In genomic region chr16:19588661-19589060, GRCh38 we compare ENCODE assay signal across 19 cellular contexts. TPM values are rescaled to one million over a fixed set of nuclear protein-coding genes. Genes with fewer than 3 reads are reported as not detected.
DNase-seq lines count a peak whose midpoint lies in the region; ATAC-seq, FAIRE-seq and TF ChIP-seq lines count a peak whose summit lies in the region.
"Had no signal": no experiment of that assay in that cellular context is flagged by ENCODE, and none has a peak within 500 bp of the region (broad histone marks: within the 10 kb centered on the region; RNA-seq: fewer than 3 reads in every experiment).

No MANE protein-coding gene starts in this region.

- H3K4me3 Mint-ChIP-seq in stimulated activated naive CD8-positive, alpha-beta T cell treated with anti-CD3 and anti-CD28 coated beads, Interleukin-15, amount 100 ng/mL, for 72 hours = no peak overlapping the region
- H3K4me3 Mint-ChIP-seq: activated T-cell treated with anti-CD3 and anti-CD28 coated beads, Interleukin-2, amount 50 U/mL, for 4 hours had no signal

- no peak overlapping the region for H3K27ac Mint-ChIP-seq in stimulated activated naive CD8-positive, alpha-beta T cell treated with anti-CD3 and anti-CD28 coated beads, Interleukin-15, amount 100 ng/mL, for 72 hours

- no peaks in the 10 kb centered on the region for H4K20me1 ChIP-seq in endothelial cell of umbilical vein (replicated peaks; ENCODE audit: control insufficient read depth, extremely low read depth, insufficient read depth, low read length)

- no peak for FAIRE-seq in endothelial cell of umbilical vein (lab: Jason Lieb, UNC)

- DNase-seq in stimulated activated naive CD8-positive, alpha-beta T cell treated with anti-CD3 and anti-CD28 coated beads, Interleukin-15, Interleukin-2, amounts not matched to agents 100 U/mL and 50 U/mL, for 24 hours = no peak
- no peak for DNase-seq in stimulated activated naive CD8-positive, alpha-beta T cell treated with anti-CD3 and anti-CD28 coated beads, Interleukin-15, amount 100 ng/mL, for 72 hours
- DNase-seq in endothelial cell of umbilical vein (ENCODE audit: low read depth, low spot score) (peak; percentile 31), left lung (no peak), aorta (no peak), HuH-7.5 (ENCODE audit: low spot score) (no peak), NCI-H1436 (lab: John Stamatoyannopoulos, UW) (no peak), cerebellum (ENCODE audit: low spot score) (no peak)
- DNase-seq: activated CD4-positive, CD25-positive, alpha-beta regulatory T cell treated with anti-CD3 and anti-CD28 coated beads, Interleukin-2, amount 50 U/mL, for 72 hours; activated T-cell treated with anti-CD3 and anti-CD28 coated beads, Interleukin-2, amount 50 U/mL, for 4 hours; amniotic stem cell; Caco-2; erythroblast; GF-D8; H7; ovary; stomach; T-helper 2 cell had no signal

- H2AFZ ChIP-seq in endothelial cell of umbilical vein (ENCODE audit: low read depth, low read length) = no peak overlapping the region

- no TSS peak for BruUV-seq in endothelial cell of umbilical vein (replicated peaks; lab: Mats Ljungman, UMichigan)

- H3K9me3 ChIP-seq in endothelial cell of umbilical vein (replicated peaks; ENCODE audit: control insufficient read depth, insufficient read depth, low read length) (no peaks in the 10 kb centered on the region), left lung (no peaks in the 10 kb centered on the region), aorta (ENCODE audit: control insufficient read depth, low read length) (no peaks in the 10 kb centered on the region)
- H3K9me3 ChIP-seq: Caco-2, ovary, stomach had no signal

- H3K4me1 Mint-ChIP-seq in stimulated activated naive CD8-positive, alpha-beta T cell treated with anti-CD3 and anti-CD28 coated beads, Interleukin-15, amount 100 ng/mL, for 72 hours = peaks cover 10% of the 10 kb centered on the region

- H3K27ac ChIP-seq in endothelial cell of umbilical vein (ENCODE audit: insufficient read depth, low read depth, low read length) = peak overlapping the region; percentile 73
- H3K27ac ChIP-seq in left lung = no peak overlapping the region
- no peak overlapping the region for H3K27ac ChIP-seq in aorta (ENCODE audit: low read depth in 1 of 2, low read length in 2 of 2)
- H3K27ac ChIP-seq: coronary artery, ovary had no signal

- no peaks in the 10 kb centered on the region for H3K9me3 Mint-ChIP-seq in stimulated activated naive CD8-positive, alpha-beta T cell treated with anti-CD3 and anti-CD28 coated beads, Interleukin-15, amount 100 ng/mL, for 72 hours
- H3K9me3 Mint-ChIP-seq: activated T-cell treated with anti-CD3 and anti-CD28 coated beads, Interleukin-2, amount 50 U/mL, for 4 hours had no signal

- no peak for TF ChIP-seq CTCF in endothelial cell of umbilical vein (IDR thresholded peaks at IDR 0.05; ENCODE audit: extremely low read depth in 1 of 2, insufficient read depth in 1 of 2, low read depth in 1 of 2, low read length in 2 of 2)
- TF ChIP-seq CTCF in left lung (IDR thresholded peaks at IDR 0.05) = no peak

- no peaks in the 10 kb centered on the region for H3K27me3 Mint-ChIP-seq in stimulated activated naive CD8-positive, alpha-beta T cell treated with anti-CD3 and anti-CD28 coated beads, Interleukin-15, amount 100 ng/mL, for 72 hours

- POLR2A ChIA-PET in endothelial cell of umbilical vein (lab: Charles Lee) = no interaction called here

- H3K9me1 ChIP-seq in endothelial cell of umbilical vein (replicated peaks; ENCODE audit: control insufficient read depth, extremely low read depth, insufficient read depth, low read length) = no peaks in the 10 kb centered on the region

- H3K4me1 ChIP-seq in endothelial cell of umbilical vein (ENCODE audit: control insufficient read depth, extremely low read depth, insufficient read depth, low read length) (peaks cover 14% of the 10 kb centered on the region), left lung (no peaks in the 10 kb centered on the region), aorta (ENCODE audit: control insufficient read depth in 1 of 2, insufficient read depth in 2 of 2, low read length in 2 of 2) (no peaks in the 10 kb centered on the region)
- H3K4me1 ChIP-seq: Caco-2 had no signal

- H3K4me2 ChIP-seq in endothelial cell of umbilical vein (ENCODE audit: insufficient read depth, low read length) = no peak overlapping the region

- no peak for TF ChIP-seq POLR2A in endothelial cell of umbilical vein (IDR thresholded peaks at IDR 0.05; ENCODE audit: low read depth, low read length)

- CTCF ChIA-PET in endothelial cell of umbilical vein (lab: Charles Lee) = interaction anchor here (1.1 to 2.8 kb wide), 3 partner anchors 296 to 712 kb away, joined by 3 to 11 read pairs (median 4); partner anchors contain the start of gene GPRC5B

- WGBS in aorta, 2 donors = 9 to 10% methylated on average over 5 of the region's 5 CpGs

- intact Hi-C loops in endothelial cell of umbilical vein (cut with micrococcal nuclease) = no loop called here
- intact Hi-C loops in left lung (cut with DNase I) = no loop called here
- intact Hi-C loops in aorta (cut with DNase I) = no loop called here

- dilution Hi-C loops in endothelial cell of umbilical vein (cut with MboI; ENCODE audit: extremely low pct_ligation_motif_present, low sequenced_read_pairs) = no loop called here

- no peak overlapping the region for H3K4me3 ChIP-seq in endothelial cell of umbilical vein (replicated peaks in 1 of 3; ENCODE audit: insufficient read depth in 1 of 3, low read depth in 1 of 3, low read length in 3 of 3)
- H3K4me3 ChIP-seq in left lung = no peak overlapping the region
- H3K4me3 ChIP-seq in aorta (ENCODE audit: low read length in 2 of 2) = no peak overlapping the region
- H3K4me3 ChIP-seq: coronary artery, ovary, stomach had no signal

- peak; percentile 79 for ATAC-seq in stimulated activated naive CD8-positive, alpha-beta T cell treated with anti-CD3 and anti-CD28 coated beads, Interleukin-15, Interleukin-2, amounts not matched to agents 100 U/mL and 50 U/mL, for 24 hours
- no peak for ATAC-seq in stimulated activated naive CD8-positive, alpha-beta T cell treated with anti-CD3 and anti-CD28 coated beads, Interleukin-15, amount 100 ng/mL, for 72 hours
- peak; percentile 22 for ATAC-seq in left lung
- peak; percentile 50 for ATAC-seq in aorta (ENCODE audit: low FRiP score)
- ATAC-seq: activated T-cell treated with anti-CD3 and anti-CD28 coated beads, Interleukin-2, amount 50 U/mL, for 4 hours had no signal

- H3K9ac ChIP-seq in endothelial cell of umbilical vein (replicated peaks; ENCODE audit: extremely low read depth, insufficient read depth, low read length) = no peak overlapping the region

- no peaks in the 10 kb centered on the region for H3K27me3 ChIP-seq in endothelial cell of umbilical vein (ENCODE audit: control insufficient read depth in 2 of 2, insufficient read depth in 2 of 2, low read length in 2 of 2)
- H3K27me3 ChIP-seq in left lung = no peaks in the 10 kb centered on the region
- H3K27me3 ChIP-seq in aorta (ENCODE audit: control insufficient read depth in 1 of 2, insufficient read depth in 2 of 2, low read length in 1 of 2) = no peaks in the 10 kb centered on the region
- H3K27me3 ChIP-seq: ovary, stomach had no signal

- H3K79me2 ChIP-seq in endothelial cell of umbilical vein (ENCODE audit: control insufficient read depth, insufficient read depth, low read length) = no peaks in the 10 kb centered on the region

- peaks cover 0 to 10% of the 10 kb centered on the region in 2 experiments for H3K36me3 ChIP-seq in endothelial cell of umbilical vein (ENCODE audit: control insufficient read depth in 2 of 2, extremely low read depth in 1 of 2, insufficient read depth in 2 of 2, low read length in 2 of 2)
- H3K36me3 ChIP-seq in left lung = peaks cover 0 to 79% of the 10 kb centered on the region in 2 donors
- peaks cover 0 to 2% of the 10 kb centered on the region in 2 donors for H3K36me3 ChIP-seq in aorta (ENCODE audit: control insufficient read depth in 1 of 2, insufficient read depth in 2 of 2, low read length in 1 of 2)
- H3K36me3 ChIP-seq: ovary had no signal

TF ChIP-seq in endothelial cell of umbilical vein, 7 proteins besides CTCF, POLR2A, EP300 and RAD21:
- no peak for TF ChIP-seq FOS (IDR thresholded peaks at IDR 0.05; ENCODE audit: borderline replicate concordance, insufficient read depth, low read length)
- TF ChIP-seq MAX (IDR thresholded peaks at IDR 0.05; ENCODE audit: insufficient read depth, insufficient read length) = no peak
- no peak for TF ChIP-seq POLR2AphosphoS5 (IDR thresholded peaks at IDR 0.05; ENCODE audit: insufficient read depth, low read depth, low read length)
- no peak for TF ChIP-seq JUN (IDR thresholded peaks at IDR 0.05; ENCODE audit: borderline replicate concordance, insufficient read depth, insufficient read length, low read depth)
- no peak for TF ChIP-seq EZH2 (IDR thresholded peaks at IDR 0.05; ENCODE audit: borderline replicate concordance, low read depth, low read length, severe bottlenecking)
- no peak for TF ChIP-seq GATA2 (IDR thresholded peaks at IDR 0.05; ENCODE audit: insufficient read depth, insufficient read length, low read depth, low read length)
- TF ChIP-seq MYC (IDR thresholded peaks at IDR 0.05; ENCODE audit: low read depth, low read length) = no peak
TF ChIP-seq in endothelial cell of umbilical vein: peak in this region for 0.

RNA-seq across cellular contexts. Expression of gene VPS35L, which starts 33.2 kb away (rescaled TPM):
- 80.2 and 91.1 TPM in 2 replicates for total RNA-seq in endothelial cell of umbilical vein
- 43.7 and 49.1 TPM in 2 replicates for polyA plus RNA-seq in endothelial cell of umbilical vein
- 43.0 and 54.1 TPM in 2 replicates for polyA plus RNA-seq in endothelial cell of umbilical vein (2011; cell fraction: cytosol; rRNA removed)
- polyA plus RNA-seq in endothelial cell of umbilical vein (2011; cell fraction: nucleus; rRNA removed) = 79.7 and 86.1 TPM in 2 replicates
- polyA plus RNA-seq in endothelial cell of umbilical vein (2012) = 50.2 and 54.4 TPM in 2 replicates
- 131 and 172 TPM in 2 replicates for polyA minus RNA-seq in endothelial cell of umbilical vein
- polyA minus RNA-seq in endothelial cell of umbilical vein (2011; cell fraction: cytosol; rRNA and poly(A)+ RNA removed) = 6.9 TPM
- 127 and 144 TPM in 2 replicates for polyA minus RNA-seq in endothelial cell of umbilical vein (2011; cell fraction: nucleus; rRNA and poly(A)+ RNA removed)
- total RNA-seq in left lung = 10 to 100 TPM; 57.3 to 70.2 TPM
- total RNA-seq in aorta = 10 to 100 TPM; 48.8 to 66.8 TPM
- 10 to 100 TPM; 31.4 to 32.8 TPM for polyA plus RNA-seq in aorta
- 50.4 TPM for total RNA-seq in cerebellum
